ENCODE assay signal across 37 cellular contexts in genomic region chr1:2059290-2059953, GRCh38. TPM values are rescaled to one million over a fixed set of nuclear protein-coding genes. Genes with fewer than 3 reads are reported as not detected.
"Had no signal": no experiment of that assay in that cellular context is flagged by ENCODE, and none has a peak within 500 bp of the region (broad histone marks: within the 10 kb centered on the region; RNA-seq: fewer than 3 reads in every experiment).

No MANE protein-coding gene starts in this region.

- ATAC-seq: activated T-cell treated with anti-CD3 and anti-CD28 coated beads, Interleukin-2, amount 50 U/mL, for 4 hours; PC-3 had no signal

- H3K4me3 ChIP-seq: ascending aorta, Peyer's patch had no signal

- H3K4me1 ChIP-seq: ascending aorta, Peyer's patch had no signal

- H3K27me3 Mint-ChIP-seq: activated B cell treated with CpG ODN at 0.5 μM for 24 hours; activated CD4-positive, alpha-beta memory T cell treated with anti-CD3 and anti-CD28 coated beads for 36 hours; activated naive CD4-positive, alpha-beta T cell treated with anti-CD3 and anti-CD28 coated beads, Interleukin-2, amount 10 ng/mL, durations not matched to agents 7 days and 5 days; activated naive CD8-positive, alpha-beta T cell treated with anti-CD3 and anti-CD28 coated beads for 36 hours had no signal

- H3K36me3 ChIP-seq: ascending aorta had no signal

- H3K4me1 Mint-ChIP-seq: activated B cell treated with CpG ODN at 0.5 μM for 24 hours; activated naive CD4-positive, alpha-beta T cell treated with anti-CD3 and anti-CD28 coated beads, Interleukin-2, amount 10 ng/mL, durations not matched to agents 7 days and 5 days; activated naive CD8-positive, alpha-beta T cell treated with anti-CD3 and anti-CD28 coated beads for 36 hours had no signal

- H3K36me3 Mint-ChIP-seq: activated naive CD4-positive, alpha-beta T cell treated with anti-CD3 and anti-CD28 coated beads, Interleukin-2, amount 10 ng/mL, durations not matched to agents 7 days and 5 days had no signal

- H3K27ac Mint-ChIP-seq: activated B cell treated with CpG ODN at 0.5 μM for 24 hours; activated CD4-positive, alpha-beta memory T cell treated with anti-CD3 and anti-CD28 coated beads for 36 hours; activated naive CD4-positive, alpha-beta T cell treated with anti-CD3 and anti-CD28 coated beads, Interleukin-2, amount 10 ng/mL, durations not matched to agents 7 days and 5 days; activated naive CD8-positive, alpha-beta T cell treated with anti-CD3 and anti-CD28 coated beads for 36 hours; activated T-helper 1 cell treated with anti-CD3 and anti-CD28 coated beads, Interleukin-12 subunit alpha, Interleukin-12 subunit beta, Interleukin-2, Interleukin-4 antibody, amounts not matched to agents 30 ng/mL and 10 ng/mL and 1 ng/mL, durations not matched to agents 14 hours and 24 hours and 36 hours had no signal

- DNase-seq: activated B cell treated with CpG ODN at 0.5 μM for 24 hours; activated CD4-positive, alpha-beta memory T cell treated with anti-CD3 and anti-CD28 coated beads for 36 hours; activated CD4-positive, alpha-beta T cell treated with anti-CD3 and anti-CD28 coated beads for 4 hours; activated CD4-positive, alpha-beta T cell treated with anti-CD3 and anti-CD28 coated beads, Interleukin-2, amount 50 U/mL, for 1 hour; activated CD4-positive, CD25-positive, alpha-beta regulatory T cell treated with anti-CD3 and anti-CD28 coated beads, Interleukin-2, amount 50 U/mL, for 72 hours; activated CD8-positive, alpha-beta memory T cell treated with anti-CD3 and anti-CD28 coated beads, Interleukin-2, amount 50 U/mL, for 4 hours; activated gamma-delta T cell treated with Interleukin-2 at 50 U/mL for 16 hours; activated naive CD4-positive, alpha-beta T cell treated with anti-CD3 and anti-CD28 coated beads, Interleukin-2, amount 10 ng/mL, durations not matched to agents 7 days and 5 days; activated naive CD8-positive, alpha-beta T cell treated with anti-CD3 and anti-CD28 coated beads for 36 hours; activated T-cell treated with anti-CD3 and anti-CD28 coated beads for 4 hours; activated T-cell treated with anti-CD3 and anti-CD28 coated beads, Interleukin-2, amount 50 U/mL, for 4 hours; IMR-90; Karpas-422; KBM-7; NCI-H1048; NCI-H1105 treated with DMSO at 0.1 percent for 48 hours; NCI-H1436; NCI-H1694; NCI-H1930; NCI-H2081 treated with DMSO at 0.1 percent for 48 hours; NCI-H345; NCI-H526; NCI-H748 treated with DMSO at 0.1 percent for 48 hours; NK-92 treated with Interleukin-12 subunit alpha and Interleukin-12 subunit beta, amount 100 ng/mL, for 24 hours; PC-3; Peyer's patch; RPMI8226; SIG-M5; SW 1271; T-helper 1 cell; T-helper 2 cell; T-helper 9 cell had no signal

- H3K27me3 ChIP-seq: ascending aorta, Peyer's patch had no signal

- H3K9me3 ChIP-seq: ascending aorta, Peyer's patch had no signal

- H3K27ac ChIP-seq: ascending aorta, Peyer's patch, VCaP had no signal

- H3K9me3 Mint-ChIP-seq: activated B cell treated with CpG ODN at 0.5 μM for 24 hours; activated naive CD4-positive, alpha-beta T cell treated with anti-CD3 and anti-CD28 coated beads, Interleukin-2, amount 10 ng/mL, durations not matched to agents 7 days and 5 days; activated T-helper 1 cell treated with anti-CD3 and anti-CD28 coated beads, Interleukin-12 subunit alpha, Interleukin-12 subunit beta, Interleukin-2, Interleukin-4 antibody, amounts not matched to agents 30 ng/mL and 10 ng/mL and 1 ng/mL, durations not matched to agents 14 hours and 24 hours and 36 hours had no signal

- H3K4me3 Mint-ChIP-seq: activated B cell treated with CpG ODN at 0.5 μM for 24 hours; activated CD4-positive, alpha-beta memory T cell treated with anti-CD3 and anti-CD28 coated beads for 36 hours; activated naive CD4-positive, alpha-beta T cell treated with anti-CD3 and anti-CD28 coated beads, Interleukin-2, amount 10 ng/mL, durations not matched to agents 7 days and 5 days; activated naive CD8-positive, alpha-beta T cell treated with anti-CD3 and anti-CD28 coated beads for 36 hours; activated T-cell treated with anti-CD3 and anti-CD28 coated beads, Interleukin-2, amount 50 U/mL, for 4 hours; activated T-helper 1 cell treated with anti-CD3 and anti-CD28 coated beads, Interleukin-12 subunit alpha, Interleukin-12 subunit beta, Interleukin-2, Interleukin-4 antibody, amounts not matched to agents 30 ng/mL and 10 ng/mL and 1 ng/mL, durations not matched to agents 14 hours and 24 hours and 36 hours had no signal

RNA-seq across cellular contexts. Expression of gene GABRD, which starts 40.3 kb away (rescaled TPM):
- total RNA-seq: activated B cell treated with CpG ODN at 0.5 μM for 24 hours; activated CD4-positive, alpha-beta memory T cell treated with anti-CD3 and anti-CD28 coated beads for 36 hours; activated naive CD8-positive, alpha-beta T cell treated with anti-CD3 and anti-CD28 coated beads for 36 hours; activated T-cell treated with anti-CD3 and anti-CD28 coated beads, Interleukin-2, amount 50 U/mL, for 4 hours; ascending aorta; IMR-90; MCF 10A; NCI-H460; PC-3; Peyer's patch had no signal
- polyA plus RNA-seq: IMR-90 had no signal

RNA-seq across cellular contexts. Expression of gene CFAP74, which starts 55.8 kb away (rescaled TPM):
- total RNA-seq: activated B cell treated with CpG ODN at 0.5 μM for 24 hours; activated CD4-positive, alpha-beta memory T cell treated with anti-CD3 and anti-CD28 coated beads for 36 hours; activated T-cell treated with anti-CD3 and anti-CD28 coated beads, Interleukin-2, amount 50 U/mL, for 4 hours; activated T-helper 1 cell treated with anti-CD3 and anti-CD28 coated beads, Interleukin-12 subunit alpha, Interleukin-12 subunit beta, Interleukin-2, Interleukin-4 antibody, amounts not matched to agents 30 ng/mL and 10 ng/mL and 1 ng/mL, durations not matched to agents 14 hours and 24 hours and 36 hours; ascending aorta; IMR-90; MCF 10A; NCI-H460; PC-3 had no signal
- polyA plus RNA-seq: IMR-90 had no signal
